Comparison of ENCODE assay signal across 1 cellular context in genomic region chr1:3900150-3900968, GRCh38.
TF ChIP-seq lines count a peak whose summit lies in the region.

Gene C1orf174, minus strand, starts transcription at chr1:3900272. Its CDS starts 86 bp downstream, at chr1:3900186.

TF ChIP-seq in HEK293, 187 proteins besides CTCF, POLR2A, EP300 and RAD21 (continued from another document and continues in another):
- TF ChIP-seq ZBTB26 (tag by site-specific recombination; optimal IDR thresholded peaks at IDR 0.05) (peak; percentile 87), OVOL3 (tag by site-specific recombination; IDR thresholded peaks at IDR 0.05) (peak; percentile 54), ZNF214 (tag by site-specific recombination; IDR thresholded peaks at IDR 0.05; ENCODE audit: borderline replicate concordance) (no peak), ZNF114 (tag by site-specific recombination; IDR thresholded peaks at IDR 0.05) (no peak), KLF10 (tag by site-specific recombination; IDR thresholded peaks at IDR 0.05) (no peak), ZNF155 (tag by site-specific recombination; IDR thresholded peaks at IDR 0.05) (no peak), ZNF677 (tag by site-specific recombination; IDR thresholded peaks at IDR 0.05) (no peak), REPIN1 (tag by site-specific recombination; IDR thresholded peaks at IDR 0.05; ENCODE audit: low read depth) (no peak), ZNF394 (tag by site-specific recombination; IDR thresholded peaks at IDR 0.05; ENCODE audit: borderline replicate concordance) (peak; percentile 67; the same call in 1 of the 2 replicates), EGR2 (tag by site-specific recombination; IDR thresholded peaks at IDR 0.05; ENCODE audit: low read depth) (no peak), ZNF501 (tag by site-specific recombination; IDR thresholded peaks at IDR 0.05) (peak; percentile 49; the same call in 1 of the 2 replicates), ZNF10 (tag by site-specific recombination; IDR thresholded peaks at IDR 0.05) (no peak), ZNF423 (tag by site-specific recombination; IDR thresholded peaks at IDR 0.05) (no peak), ZNF544 (tag by site-specific recombination; IDR thresholded peaks at IDR 0.05) (no peak), PATZ1 (tag by site-specific recombination; IDR thresholded peaks at IDR 0.05) (peak; percentile 99), ZNF629 (tag by site-specific recombination; IDR thresholded peaks at IDR 0.05) (peak; percentile 69), ZNF664 (tag by site-specific recombination; IDR thresholded peaks at IDR 0.05) (no peak), ZBTB44 (tag by site-specific recombination; IDR thresholded peaks at IDR 0.05) (no peak), ZNF521 (tag by site-specific recombination; IDR thresholded peaks at IDR 0.05) (no peak), ZBTB11 (tag by site-specific recombination; conservative IDR thresholded peaks at IDR 0.05; ENCODE audit: low read depth) (peak; percentile 83; the same call in 1 of the 2 replicates), ZNF280D (tag by site-specific recombination; IDR thresholded peaks at IDR 0.05) (no peak), ZNF660 (tag by site-specific recombination; IDR thresholded peaks at IDR 0.05) (0 out of 2 replicates have a peak, but pooled peaks have one; percentile 26), OSR2 (tag by site-specific recombination; IDR thresholded peaks at IDR 0.05) (0 out of 2 replicates have a peak, but pooled peaks have one; percentile 27), ZNF16 (tag by site-specific recombination; IDR thresholded peaks at IDR 0.05; ENCODE audit: low read depth) (no peak), ZBTB8A (tag by site-specific recombination; IDR thresholded peaks at IDR 0.05) (peak; percentile 45), ZSCAN30 (tag by site-specific recombination; IDR thresholded peaks at IDR 0.05) (peak; percentile 16; the same call in 1 of the 2 replicates), HOXD13 (CRISPR knock-in tag; IDR thresholded peaks at IDR 0.05; ENCODE audit: borderline replicate concordance) (no peak), ZNF473 (tag by site-specific recombination; IDR thresholded peaks at IDR 0.05) (no peak), ZBTB21 (tag by site-specific recombination; IDR thresholded peaks at IDR 0.05) (no peak), ZNF585B (tag by site-specific recombination; IDR thresholded peaks at IDR 0.05) (no peak), ZFP37 (tag by site-specific recombination; IDR thresholded peaks at IDR 0.05) (no peak), ZNF623 (tag by site-specific recombination; IDR thresholded peaks at IDR 0.05) (no peak), ZNF639 (tag by site-specific recombination; IDR thresholded peaks at IDR 0.05) (peak; percentile 87), HOXC10 (CRISPR knock-in tag; IDR thresholded peaks at IDR 0.05) (no peak), ZNF266 (tag by site-specific recombination; IDR thresholded peaks at IDR 0.05; ENCODE audit: low read depth) (no peak), ZNF658 (tag by site-specific recombination; IDR thresholded peaks at IDR 0.05) (no peak), ZNF146 (tag by site-specific recombination; IDR thresholded peaks at IDR 0.05) (no peak; the same call in 1 of the 2 replicates), ZBTB1 (tag by site-specific recombination; IDR thresholded peaks at IDR 0.05) (no peak), ZSCAN4 (tag by site-specific recombination; IDR thresholded peaks at IDR 0.05) (no peak), ZFP3 (tag by site-specific recombination; IDR thresholded peaks at IDR 0.05; ENCODE audit: low read depth) (no peak), PBX3 (CRISPR knock-in tag; IDR thresholded peaks at IDR 0.05) (0 out of 2 replicates have a peak, but pooled peaks have one; percentile 52), ZNF548 (tag by site-specific recombination; IDR thresholded peaks at IDR 0.05) (no peak), ZFHX2 (tag by site-specific recombination; conservative IDR thresholded peaks at IDR 0.05) (0 out of 2 replicates have a peak, but pooled peaks have one; percentile 5), BCL11B (tag by site-specific recombination; IDR thresholded peaks at IDR 0.05; ENCODE audit: low read depth) (peak; percentile 97), ZNF837 (tag by site-specific recombination; IDR thresholded peaks at IDR 0.05) (no peak), ZNF555 (tag by site-specific recombination; conservative IDR thresholded peaks at IDR 0.05) (no peak), TRIM28 (IDR thresholded peaks at IDR 0.05; ENCODE audit: borderline replicate concordance, low read length) (peak; percentile 46; the same call in 1 of the 2 replicates), ZNF777 (tag by site-specific recombination; IDR thresholded peaks at IDR 0.05; ENCODE audit: borderline replicate concordance) (no peak), MZF1 (tag by site-specific recombination; IDR thresholded peaks at IDR 0.05; ENCODE audit: borderline replicate concordance) (no peak), ZNF654 (tag by site-specific recombination; IDR thresholded peaks at IDR 0.05; ENCODE audit: low read depth) (no peak), ZNF157 (tag by site-specific recombination; IDR thresholded peaks at IDR 0.05) (no peak), ZNF529 (tag by site-specific recombination; IDR thresholded peaks at IDR 0.05; ENCODE audit: insufficient replicate concordance) (no peak), ZNF549 (tag by site-specific recombination; IDR thresholded peaks at IDR 0.05) (no peak), ZNF391 (tag by site-specific recombination; IDR thresholded peaks at IDR 0.05; ENCODE audit: borderline replicate concordance, low read depth) (no peak)
